13 cellular contexts compared by ENCODE assay signal in the genomic region with DNA sequence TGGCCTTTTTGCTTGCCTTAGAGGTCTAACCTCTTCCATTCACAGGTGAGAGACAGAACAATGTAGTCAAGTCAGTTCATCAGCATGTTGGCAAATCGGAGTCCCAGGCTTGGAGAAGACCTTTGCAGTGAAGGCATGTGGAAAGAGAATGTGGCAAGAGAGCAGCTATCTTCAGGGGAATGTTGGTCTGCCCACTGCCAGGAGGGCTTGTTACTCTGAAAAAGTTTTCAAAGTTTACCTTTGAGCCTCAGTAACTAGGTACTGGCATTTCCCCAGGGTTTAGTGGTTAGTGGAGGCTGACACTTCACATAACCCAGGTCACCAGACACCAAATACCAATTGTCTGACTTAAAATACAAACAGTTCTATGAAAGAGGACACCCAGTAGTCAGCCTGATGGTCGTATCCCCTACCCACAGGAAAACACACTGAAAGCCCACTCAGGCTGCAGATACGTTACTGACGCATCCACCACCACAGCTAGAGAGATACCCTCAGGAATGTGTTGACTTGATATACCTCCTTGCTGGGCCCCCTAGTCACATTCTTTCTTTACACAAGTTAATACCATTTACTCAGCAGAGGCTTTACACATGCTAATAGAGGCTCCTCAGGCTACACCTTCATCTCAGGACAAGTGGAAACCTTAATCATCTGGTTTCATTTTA. TPM values are rescaled to one million over a fixed set of nuclear protein-coding genes. Genes with fewer than 3 reads are reported as not detected.
A peak's percentile ranks its signal among the peaks of the same experiment; 100 is the strongest.
DNase-seq lines count a peak whose midpoint lies in the region; ATAC-seq and TF ChIP-seq lines count a peak whose summit lies in the region.
"Had no signal": no experiment of that assay in that cellular context is flagged by ENCODE, and none has a peak within 500 bp of the region (broad histone marks: within the 10 kb centered on the region; RNA-seq: fewer than 3 reads in every experiment).

No MANE protein-coding gene starts in this region.

- no peaks in the 10 kb centered on the region for H3K36me3 Mint-ChIP-seq in neural crest cell (ENCODE audit: low read depth)
- H3K36me3 Mint-ChIP-seq: stimulated activated memory B cell treated with anti-CD40 and anti-IgM and Interleukin-4, amounts not matched to agents 10 μg/mL and 1 μg/mL and 100 μg/mL, for 72 hours had no signal

- H3K27me3 ChIP-seq in Panc1 (ENCODE audit: control insufficient read depth, insufficient read depth, low read length) (no peaks in the 10 kb centered on the region), Peyer's patch (no peaks in the 10 kb centered on the region)
- H3K27me3 ChIP-seq: spleen had no signal

- no TSS peak for BruUV-seq in Panc1 (replicated peaks; lab: Mats Ljungman, UMichigan)

- CTCF ChIA-PET in Panc1 (lab: Charles Lee), result no interaction called here

- ATAC-seq in Panc1, result peak; percentile 82
- peak; percentile 47 for ATAC-seq in esophagus mucosa
- ATAC-seq in GM21737 (IDR thresholded peaks at IDR 0.05; ENCODE audit: unreplicated experiment), result no peak
- ATAC-seq in HG02840 (IDR thresholded peaks at IDR 0.05; ENCODE audit: low FRiP score, unreplicated experiment), result no peak
- ATAC-seq: stimulated activated memory B cell treated with anti-CD40 and anti-IgM and Interleukin-4, amounts not matched to agents 10 μg/mL and 1 μg/mL and 100 μg/mL, for 72 hours had no signal

- H3K9me3 ChIP-seq in Panc1 (ENCODE audit: control insufficient read depth, insufficient read depth, low read depth, low read length), result no peaks in the 10 kb centered on the region
- no peaks in the 10 kb centered on the region for H3K9me3 ChIP-seq in Peyer's patch
- H3K9me3 ChIP-seq: spleen had no signal

- H3K36me3 ChIP-seq in Panc1 (ENCODE audit: control insufficient read depth, insufficient read depth, low read length), result no peaks in the 10 kb centered on the region
- no peaks in the 10 kb centered on the region for H3K36me3 ChIP-seq in Peyer's patch
- H3K36me3 ChIP-seq: spleen had no signal

- in situ Hi-C loops in Panc1 (cut with HindIII; ENCODE audit: low pct_unique_long_range_greater_than_20kb, low sequenced_read_pairs), result no loop called here

- TF ChIP-seq CTCF in Panc1 (IDR thresholded peaks at IDR 0.05) (no peak), neural crest cell (conservative IDR thresholded peaks at IDR 0.05) (no peak), Peyer's patch (IDR thresholded peaks at IDR 0.05) (no peak)

- intact Hi-C loops in Panc1 (cut with micrococcal nuclease; ENCODE audit: unreplicated experiment), result no loop called here

- H3K4me1 Mint-ChIP-seq in neural crest cell, result peaks cover 13% of the 10 kb centered on the region
- H3K4me1 Mint-ChIP-seq: stimulated activated memory B cell treated with anti-CD40 and anti-IgM and Interleukin-4, amounts not matched to agents 10 μg/mL and 1 μg/mL and 100 μg/mL, for 72 hours had no signal

- no peak for TF ChIP-seq POLR2A in Peyer's patch (IDR thresholded peaks at IDR 0.05)

- no peaks in the 10 kb centered on the region for H3K27me3 Mint-ChIP-seq in neural crest cell (ENCODE audit: low read depth)
- H3K27me3 Mint-ChIP-seq: stimulated activated memory B cell treated with anti-CD40 and anti-IgM and Interleukin-4, amounts not matched to agents 10 μg/mL and 1 μg/mL and 100 μg/mL, for 72 hours had no signal

- H3K4me1 ChIP-seq in Panc1 (ENCODE audit: control insufficient read depth, insufficient read depth, low read length) (peaks cover 9% of the 10 kb centered on the region; the same call in 1 of the 2 replicates), Peyer's patch (no peaks in the 10 kb centered on the region)
- H3K4me1 ChIP-seq: spleen had no signal

- peak overlapping the region; percentile 16 for H3K4me3 Mint-ChIP-seq in neural crest cell
- H3K4me3 Mint-ChIP-seq: stimulated activated memory B cell treated with anti-CD40 and anti-IgM and Interleukin-4, amounts not matched to agents 10 μg/mL and 1 μg/mL and 100 μg/mL, for 72 hours had no signal

- H3K27ac ChIP-seq in Panc1 (ENCODE audit: low read length) (no peak overlapping the region; the same call in none of the 2 replicates), Peyer's patch (no peak overlapping the region)
- H3K27ac ChIP-seq: spleen had no signal

- peak overlapping the region in 1 of 2 experiments; percentile 8; a peak in 1 of 4 replicates for H3K4me3 ChIP-seq in Panc1 (ENCODE audit: low read depth in 2 of 2, low read length in 2 of 2)
- no peak overlapping the region for H3K4me3 ChIP-seq in Peyer's patch
- H3K4me3 ChIP-seq: spleen had no signal

- POLR2A ChIA-PET in Panc1 (lab: Charles Lee), result no interaction called here

- no peaks in the 10 kb centered on the region for H3K9me3 Mint-ChIP-seq in neural crest cell
- H3K9me3 Mint-ChIP-seq: stimulated activated memory B cell treated with anti-CD40 and anti-IgM and Interleukin-4, amounts not matched to agents 10 μg/mL and 1 μg/mL and 100 μg/mL, for 72 hours had no signal

- peak overlapping the region; percentile 51 for H3K27ac Mint-ChIP-seq in neural crest cell (ENCODE audit: unreplicated experiment)
- H3K27ac Mint-ChIP-seq: stimulated activated memory B cell treated with anti-CD40 and anti-IgM and Interleukin-4, amounts not matched to agents 10 μg/mL and 1 μg/mL and 100 μg/mL, for 72 hours had no signal

- DNase-seq in ELR (ENCODE audit: low read depth) (peak; percentile 98), Panc1 (ENCODE audit: low read depth, low spot score) (peak; percentile 94), neural crest cell (ENCODE audit: low read depth, low spot score) (no peak), Ammon's horn (ENCODE audit: low spot score) (no peak), Peyer's patch (no peak)
- DNase-seq: DMS79 treated with DMSO at 0.1 percent for 48 hours; effector memory CD4-positive, alpha-beta T cell; KG1; spleen had no signal

RNA-seq across cellular contexts. Expression of a gene that starts 9.7 kb away (rescaled TPM):
- total RNA-seq in Panc1 (2021; ENCODE audit: unreplicated experiment), result 12.7 TPM
- polyA plus RNA-seq in Panc1 (2012; ENCODE audit: insufficient read length), result 9.6 TPM
- 5.4 TPM for total RNA-seq in esophagus mucosa
- 65.3 and 66.5 TPM in 2 replicates for total RNA-seq in neural crest cell
- 10 to 100 TPM; 10.9 to 29.4 (median 21.6) TPM for total RNA-seq in Peyer's patch

Comparison
In these comparisons a context has a peak if more than half of its experiments do, and no peak if none do; other contexts are left out.
1. DNase-seq: peak in ELR (single experiment) and Panc1 (single experiment); none in neural crest cell (single experiment), Ammon's horn (single experiment) and Peyer's patch (0 of 3).
2. ATAC-seq: peak in Panc1 (single experiment) and esophagus mucosa (single experiment); none in GM21737 (single experiment) and HG02840 (single experiment).